ENCODE assay signal across 1 cellular context in the genomic region with DNA sequence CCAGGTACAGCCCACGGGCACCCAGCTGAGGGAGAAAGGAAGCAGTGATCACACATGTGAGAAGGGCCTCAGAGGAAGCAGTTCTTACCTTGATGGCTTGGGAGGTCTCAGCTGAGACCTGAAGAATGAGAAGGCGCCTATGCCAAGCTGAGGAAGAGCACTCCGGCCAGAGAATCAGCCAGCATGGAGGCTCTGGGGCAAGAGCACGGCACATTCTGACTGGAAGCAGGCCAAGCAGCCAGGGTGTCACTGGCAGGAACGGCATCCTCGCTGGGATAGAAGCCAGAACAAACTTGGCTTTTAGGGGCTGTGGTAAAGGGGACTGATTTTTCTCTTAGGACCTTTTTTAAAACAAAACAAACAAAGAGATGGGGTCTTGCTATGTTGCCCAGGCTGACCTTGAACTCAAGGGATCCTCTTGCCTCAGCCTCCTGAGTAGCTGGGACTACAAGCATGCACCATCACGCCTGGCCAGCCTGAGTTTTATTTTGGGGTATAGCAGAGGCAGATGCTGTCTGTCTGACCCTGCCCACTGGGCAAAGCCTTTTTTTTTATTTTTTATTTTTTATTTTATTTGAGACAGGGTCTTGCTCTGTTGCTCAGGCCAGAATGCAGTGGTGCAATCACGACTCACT.
TF ChIP-seq lines count a peak whose summit lies in the region.

No MANE protein-coding gene starts in this region.

TF ChIP-seq in GM12878, 131 proteins besides CTCF, POLR2A, EP300 and RAD21:
- TF ChIP-seq E2F8 (IDR thresholded peaks at IDR 0.05; ENCODE audit: low read depth, partially characterized antibody): no peak
- TF ChIP-seq ZBTB11 (CRISPR knock-in tag; IDR thresholded peaks at IDR 0.05): no peak
- no peak for TF ChIP-seq TAF1 (IDR thresholded peaks at IDR 0.05; ENCODE audit: borderline replicate concordance, low read depth, low read length)
- no peak for TF ChIP-seq SREBF1 (IDR thresholded peaks at IDR 0.05; ENCODE audit: low read length)
- no peak for TF ChIP-seq KLF5 (IDR thresholded peaks at IDR 0.05; ENCODE audit: partially characterized antibody)
- no peak for TF ChIP-seq CREM (IDR thresholded peaks at IDR 0.05; ENCODE audit: low read depth)
- no peak for TF ChIP-seq BMI1 (IDR thresholded peaks at IDR 0.05; ENCODE audit: borderline replicate concordance)
- TF ChIP-seq CHD2 (IDR thresholded peaks at IDR 0.05; ENCODE audit: borderline replicate concordance, low read depth, low read length): no peak
- TF ChIP-seq EGR1 (IDR thresholded peaks at IDR 0.05; ENCODE audit: borderline replicate concordance in 1 of 2, low read depth in 2 of 2, low read length in 2 of 2): no peak
- no peak for TF ChIP-seq MLLT1 (IDR thresholded peaks at IDR 0.05)
- TF ChIP-seq WRNIP1 (IDR thresholded peaks at IDR 0.05; ENCODE audit: borderline replicate concordance, low read depth, low read length): no peak
- no peak for TF ChIP-seq ZZZ3 (IDR thresholded peaks at IDR 0.05; ENCODE audit: control insufficient read depth, insufficient read length, low read depth)
- no peak for TF ChIP-seq MYB (IDR thresholded peaks at IDR 0.05; ENCODE audit: borderline replicate concordance, low read depth, low read length)
